ENCODE assay signal across 26 cellular contexts in genomic region chrX:54798137-54798536, GRCh38. TPM values are rescaled to one million over a fixed set of nuclear protein-coding genes. Genes with fewer than 3 reads are reported as not detected.
"Had no signal": no experiment of that assay in that cellular context is flagged by ENCODE, and none has a peak within 500 bp of the region (broad histone marks: within the 10 kb centered on the region; RNA-seq: fewer than 3 reads in every experiment).

Gene ITIH6 (minus strand): TSS chrX:54798255. CDS start chrX:54798210, 45 bp downstream.

- DNase-seq: IMR-90; Karpas-422; KG1; MG63; NCI-H1092; NCI-H1105 treated with DMSO at 0.1 percent for 48 hours; NCI-H1417 treated with DMSO at 0.1 percent for 48 hours; NCI-H146; NCI-H1694 treated with DMSO at 0.1 percent for 48 hours; NCI-H1930; NCI-H2081; NCI-H2107; NCI-H2227 treated with DMSO at 0.1 percent for 48 hours; NCI-H524; NCI-H526 treated with DMSO at 0.1 percent for 48 hours; NCI-H748 treated with DMSO at 0.1 percent for 48 hours; NK-92 treated with Interleukin-12 subunit alpha and Interleukin-12 subunit beta, amount 100 ng/mL, for 24 hours; PC-3; SHP77 treated with DMSO at 0.1 percent for 48 hours; SJCRH30 had no signal

- H3K36me3 ChIP-seq: MG63, SJCRH30 had no signal

- H3K27ac ChIP-seq: SJCRH30, SK-N-MC had no signal

- H3K4me3 ChIP-seq: MG63, SJCRH30, SK-N-MC had no signal

- H3K9me3 ChIP-seq: MG63, SJCRH30 had no signal

- ATAC-seq: HepG2, Panc1, PC-3, Right ventricle myocardium inferior had no signal

- H3K27me3 ChIP-seq: MG63, SJCRH30 had no signal

- H3K4me1 ChIP-seq: SJCRH30 had no signal

RNA-seq across cellular contexts. Expression of gene ITIH6, which starts in this region (rescaled TPM):
- total RNA-seq: HepG2, HT1080, IMR-90, OCI-LY7, PC-3, Right ventricle myocardium inferior, SJCRH30 had no signal
- polyA plus RNA-seq: HepG2, IMR-90 had no signal
